ENCODE assay signal across 9 cellular contexts in the genomic region with DNA sequence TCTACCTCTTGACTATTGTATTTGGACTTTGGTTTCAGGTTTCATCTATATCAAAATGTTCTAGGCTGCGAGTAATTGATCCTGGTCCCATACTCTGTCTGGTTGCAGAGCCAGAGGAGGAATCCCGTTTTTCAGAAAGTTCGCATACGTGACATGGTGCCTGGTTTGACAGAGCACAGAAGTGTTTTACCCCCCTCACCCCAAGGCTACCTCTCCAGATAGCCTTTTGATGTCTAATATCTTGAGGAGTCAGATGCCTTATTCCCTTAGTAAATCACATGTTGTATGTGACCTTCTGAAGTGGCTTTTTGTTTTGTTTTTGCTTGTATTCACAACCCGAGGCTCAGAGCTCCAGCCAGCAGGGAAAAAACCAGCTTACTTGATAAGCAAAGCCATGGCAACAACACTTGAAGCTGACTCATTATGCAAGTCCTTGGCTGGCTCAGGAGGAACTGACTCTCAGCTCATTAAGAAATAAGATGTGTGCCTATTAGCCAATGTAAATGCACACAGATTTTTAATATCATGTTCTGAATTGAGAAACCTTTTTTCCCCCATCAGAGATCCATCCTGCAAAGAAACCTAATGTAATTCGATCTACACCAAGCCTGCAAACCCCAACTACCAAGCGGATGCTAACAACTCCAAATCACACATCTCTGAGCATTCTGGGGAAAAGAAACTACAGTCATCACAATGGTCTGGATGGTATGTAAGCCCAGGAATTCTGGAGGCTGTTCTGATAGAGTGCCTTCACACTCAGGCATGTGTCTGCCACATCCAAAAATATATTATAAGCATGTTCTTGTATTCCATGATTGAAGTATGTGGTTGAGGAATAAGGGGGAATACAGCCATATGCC. TPM values are rescaled to one million over a fixed set of nuclear protein-coding genes. Genes with fewer than 3 reads are reported as not detected.
DNase-seq lines count a peak whose midpoint lies in the region; ATAC-seq and TF ChIP-seq lines count a peak whose summit lies in the region.
"Had no signal": no experiment of that assay in that cellular context is flagged by ENCODE, and none has a peak within 500 bp of the region (broad histone marks: within the 10 kb centered on the region; RNA-seq: fewer than 3 reads in every experiment).

No MANE protein-coding gene starts in this region.

- H3K36me3 ChIP-seq in right atrium auricular region: no peaks in the 10 kb centered on the region

- no peaks in the 10 kb centered on the region for H3K27me3 ChIP-seq in right atrium auricular region

- H3K27ac Mint-ChIP-seq in activated T-helper 17 cell treated with anti-CD3 and anti-CD28 coated beads, Interleukin-2, amount 50 U/mL, for 72 hours: peak overlapping the region; percentile 70
- peak overlapping the region; percentile 83 for H3K27ac Mint-ChIP-seq in stimulated activated naive B cell treated with anti-CD40 and anti-IgM and Interleukin-4, amounts not matched to agents 10 μg/mL and 1 μg/mL and 100 μg/mL, for 72 hours
- H3K27ac Mint-ChIP-seq: activated naive CD8-positive, alpha-beta T cell had no signal

- H3K4me3 Mint-ChIP-seq in activated T-helper 17 cell treated with anti-CD3 and anti-CD28 coated beads, Interleukin-2, amount 50 U/mL, for 72 hours: no peak overlapping the region
- peak overlapping the region; percentile 6 to 56 for H3K4me3 Mint-ChIP-seq in stimulated activated naive B cell treated with anti-CD40 and anti-IgM and Interleukin-4, amounts not matched to agents 10 μg/mL and 1 μg/mL and 100 μg/mL, for 72 hours
- H3K4me3 Mint-ChIP-seq: activated naive CD8-positive, alpha-beta T cell had no signal

- ATAC-seq in GM21786 (IDR thresholded peaks at IDR 0.05; ENCODE audit: unreplicated experiment): peak; percentile 99
- ATAC-seq in activated T-helper 17 cell treated with anti-CD3 and anti-CD28 coated beads, Interleukin-2, amount 50 U/mL, for 72 hours (replicated peaks): peak; percentile 94
- peak; percentile 98 to 99 for ATAC-seq in stimulated activated naive B cell treated with anti-CD40 and anti-IgM and Interleukin-4, amounts not matched to agents 10 μg/mL and 1 μg/mL and 100 μg/mL, for 72 hours (replicated peaks)

- no peak overlapping the region for H3K27ac ChIP-seq in right atrium auricular region

- peaks cover 6% of the 10 kb centered on the region for H3K36me3 Mint-ChIP-seq in activated T-helper 17 cell treated with anti-CD3 and anti-CD28 coated beads, Interleukin-2, amount 50 U/mL, for 72 hours (ENCODE audit: low read depth)
- peaks cover 1 to 5% of the 10 kb centered on the region in 2 donors for H3K36me3 Mint-ChIP-seq in stimulated activated naive B cell treated with anti-CD40 and anti-IgM and Interleukin-4, amounts not matched to agents 10 μg/mL and 1 μg/mL and 100 μg/mL, for 72 hours

- peak; percentile 55 for DNase-seq in activated CD4-positive, alpha-beta T cell treated with anti-CD3 and anti-CD28 coated beads for 48 hours
- DNase-seq in activated CD4-positive, alpha-beta T cell treated with anti-CD3 and anti-CD28 coated beads for 1 hour: no peak
- DNase-seq in LHCN-M2 (ENCODE audit: low read depth) (peak; percentile 67), right atrium auricular region (ENCODE audit: low spot score) (peak; percentile 82), NCI-H2081 treated with DMSO at 0.1 percent for 48 hours (lab: John Stamatoyannopoulos, UW) (no peak)
- peak; percentile 71 for DNase-seq in stimulated activated naive B cell treated with anti-CD40 and anti-IgM and Interleukin-4, amounts not matched to agents 10 μg/mL and 1 μg/mL and 100 μg/mL, for 72 hours

- H3K4me1 Mint-ChIP-seq in activated T-helper 17 cell treated with anti-CD3 and anti-CD28 coated beads, Interleukin-2, amount 50 U/mL, for 72 hours: peaks cover 7% of the 10 kb centered on the region
- peaks cover 11 to 15% of the 10 kb centered on the region in 2 donors for H3K4me1 Mint-ChIP-seq in stimulated activated naive B cell treated with anti-CD40 and anti-IgM and Interleukin-4, amounts not matched to agents 10 μg/mL and 1 μg/mL and 100 μg/mL, for 72 hours

- H3K9me3 Mint-ChIP-seq in activated T-helper 17 cell treated with anti-CD3 and anti-CD28 coated beads, Interleukin-2, amount 50 U/mL, for 72 hours: no peaks in the 10 kb centered on the region
- H3K9me3 Mint-ChIP-seq in stimulated activated naive B cell treated with anti-CD40 and anti-IgM and Interleukin-4, amounts not matched to agents 10 μg/mL and 1 μg/mL and 100 μg/mL, for 72 hours: no peaks in the 10 kb centered on the region

- TF ChIP-seq CTCF in right atrium auricular region (IDR thresholded peaks at IDR 0.05): no peak

- no peaks in the 10 kb centered on the region for H3K27me3 Mint-ChIP-seq in activated T-helper 17 cell treated with anti-CD3 and anti-CD28 coated beads, Interleukin-2, amount 50 U/mL, for 72 hours
- no peaks in the 10 kb centered on the region for H3K27me3 Mint-ChIP-seq in stimulated activated naive B cell treated with anti-CD40 and anti-IgM and Interleukin-4, amounts not matched to agents 10 μg/mL and 1 μg/mL and 100 μg/mL, for 72 hours
- H3K27me3 Mint-ChIP-seq: activated naive CD8-positive, alpha-beta T cell had no signal

- H3K9me3 ChIP-seq in right atrium auricular region: no peaks in the 10 kb centered on the region

- peaks cover 0 to 11% of the 10 kb centered on the region in 2 donors for H3K4me1 ChIP-seq in right atrium auricular region

- no peak overlapping the region for H3K4me3 ChIP-seq in right atrium auricular region

RNA-seq across cellular contexts. Expression of gene OXER1, which starts 41.4 kb away (rescaled TPM):
- total RNA-seq in LHCN-M2 (2014; rRNA removed) (0.13 and 0.52 TPM in 2 replicates), right atrium auricular region (under 1 TPM; 0.47 to 0.48 TPM)
- polyA plus RNA-seq in LHCN-M2 (2012): 0.13 TPM
- under 1 TPM; 0.13 TPM for total RNA-seq in activated T-helper 17 cell treated with anti-CD3 and anti-CD28 coated beads, Interleukin-2, amount 50 U/mL, for 72 hours

Comparison
In these comparisons a context has a peak if more than half of its experiments do, and no peak if none do; other contexts are left out.
1. DNase-seq: peak in activated CD4-positive, alpha-beta T cell treated with anti-CD3 and anti-CD28 coated beads for 48 hours (single experiment), LHCN-M2 (single experiment), right atrium auricular region (single experiment) and stimulated activated naive B cell treated with anti-CD40 and anti-IgM and Interleukin-4, amounts not matched to agents 10 μg/mL and 1 μg/mL and 100 μg/mL, for 72 hours (single experiment); none in activated CD4-positive, alpha-beta T cell treated with anti-CD3 and anti-CD28 coated beads for 1 hour (single experiment) and NCI-H2081 treated with DMSO at 0.1 percent for 48 hours (single experiment).
2. Peak in every context shown above with its lines, with median percentiles within 50 percentile points of each other: ATAC-seq.